ENCODE assay signal across 9 cellular contexts in the genomic region with DNA sequence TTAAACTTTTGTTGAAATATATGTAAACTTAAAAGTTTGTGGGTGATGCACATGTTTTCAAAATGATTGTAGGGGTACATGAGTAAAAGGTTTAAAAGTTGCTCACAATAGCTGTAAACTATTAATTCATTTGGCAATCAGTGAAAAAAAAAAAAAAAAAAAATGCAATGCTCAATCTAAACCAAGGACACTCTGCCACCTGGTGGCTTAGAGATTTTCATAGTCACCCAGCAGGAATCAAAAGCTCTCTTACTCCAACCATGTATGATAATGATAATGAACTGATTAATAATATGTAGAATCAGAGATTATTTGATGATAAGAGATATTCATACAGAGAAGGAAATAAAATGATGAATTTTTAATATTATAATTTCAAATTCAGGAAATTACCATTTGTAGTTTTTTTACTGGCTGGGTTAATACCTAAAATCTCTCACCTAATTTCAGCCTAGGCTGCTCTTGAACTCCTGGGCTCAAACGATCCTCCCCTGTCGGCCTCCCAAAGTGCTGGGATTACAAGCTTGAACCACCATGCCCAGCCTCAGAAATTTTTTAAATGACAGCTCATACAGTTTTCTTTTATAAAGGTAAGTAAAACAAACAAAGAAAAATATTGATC. TPM values are rescaled to one million over a fixed set of nuclear protein-coding genes. Genes with fewer than 3 reads are reported as not detected.
DNase-seq lines count a peak whose midpoint lies in the region; ATAC-seq and TF ChIP-seq lines count a peak whose summit lies in the region.
"Had no signal": no experiment of that assay in that cellular context is flagged by ENCODE, and none has a peak within 500 bp of the region (broad histone marks: within the 10 kb centered on the region; RNA-seq: fewer than 3 reads in every experiment).

No MANE protein-coding gene starts in this region.

- DNase-seq in heart left ventricle (peak in 1 of 5 donors; percentile 32), Right ventricle myocardium inferior (ENCODE audit: missing footprints) (no peak), NB4 (ENCODE audit: low read depth) (peak; percentile 56), ascending aorta (ENCODE audit: low spot score in 2 of 2) (no peak), iPS-NIHi7 (ENCODE audit: extremely low spot score) (peak; percentile 33), upper lobe of right lung (no peak)
- DNase-seq: activated naive CD8-positive, alpha-beta T cell treated with anti-CD3 and anti-CD28 coated beads, Interleukin-2, amount 10 ng/mL, durations not matched to agents 7 days and 5 days had no signal

- peaks cover 0 to 3% (median 0%) of the 10 kb centered on the region in 12 donors for H3K9me3 ChIP-seq in heart left ventricle
- H3K9me3 ChIP-seq in ascending aorta: no peaks in the 10 kb centered on the region
- no peaks in the 10 kb centered on the region for H3K9me3 ChIP-seq in upper lobe of right lung

- no peaks in the 10 kb centered on the region for H3K36me3 ChIP-seq in heart left ventricle
- no peaks in the 10 kb centered on the region for H3K36me3 ChIP-seq in ascending aorta
- H3K36me3 ChIP-seq in upper lobe of right lung: no peaks in the 10 kb centered on the region

- 17 to 30% (median 20%) methylated on average over 2 of the region's 2 CpGs for WGBS in heart left ventricle, 4 donors

- intact Hi-C loops in heart left ventricle (cut with DNase I): loop anchor here (1.0 to 10.0 kb wide), 7 partner anchors 36 to 351 kb away; no protein-coding TSS in a partner anchor
- intact Hi-C loops in Right ventricle myocardium inferior (cut with DNase I): loop anchor here (2.0 kb wide), 1 partner anchor 39 kb away; no protein-coding TSS in a partner anchor
- intact Hi-C loops in ascending aorta (cut with DNase I): loop anchor here (5.0 kb wide), 2 partner anchors 36 to 349 kb away; no protein-coding TSS in a partner anchor
- intact Hi-C loops in upper lobe of right lung (cut with DNase I): no loop called here

- H3K4me1 ChIP-seq in heart left ventricle (peaks cover 0 to 4% (median 0%) of the 10 kb centered on the region in 12 donors), ascending aorta (no peaks in the 10 kb centered on the region), upper lobe of right lung (no peaks in the 10 kb centered on the region)

- H3K4me3 ChIP-seq in heart left ventricle: no peak overlapping the region
- no peak overlapping the region for H3K4me3 ChIP-seq in NB4 (ENCODE audit: low read depth, low read length)
- H3K4me3 ChIP-seq in ascending aorta: no peak overlapping the region
- H3K4me3 ChIP-seq in upper lobe of right lung: no peak overlapping the region

- TF ChIP-seq POLR2A in heart left ventricle (IDR thresholded peaks at IDR 0.05) (no peak), NB4 (IDR thresholded peaks at IDR 0.05; ENCODE audit: extremely low read depth, insufficient read length) (no peak)

- peak; percentile 42 to 83 (median 64) for TF ChIP-seq CTCF in heart left ventricle (IDR thresholded peaks at IDR 0.05)
- peak; percentile 44 for TF ChIP-seq CTCF in NB4 (IDR thresholded peaks at IDR 0.05; ENCODE audit: low read depth, low read length)
- TF ChIP-seq CTCF in ascending aorta (IDR thresholded peaks at IDR 0.05): peak; percentile 43 to 63 (median 45)
- peak; percentile 61 for TF ChIP-seq CTCF in upper lobe of right lung (IDR thresholded peaks at IDR 0.05)

- no peak for ATAC-seq in heart left ventricle
- no peak for ATAC-seq in Right ventricle myocardium inferior
- peak; percentile 65 for ATAC-seq in upper lobe of right lung
- no peak for ATAC-seq in GM21717 (IDR thresholded peaks at IDR 0.05; ENCODE audit: unreplicated experiment)
- ATAC-seq in HG03280 (IDR thresholded peaks at IDR 0.05; ENCODE audit: unreplicated experiment): no peak

- H3K27me3 ChIP-seq in heart left ventricle (no peaks in the 10 kb centered on the region), ascending aorta (no peaks in the 10 kb centered on the region), upper lobe of right lung (peaks cover 3% of the 10 kb centered on the region)

- H3K27ac ChIP-seq in heart left ventricle (no peak overlapping the region), ascending aorta (no peak overlapping the region), upper lobe of right lung (no peak overlapping the region)

RNA-seq across cellular contexts. Expression of a gene that starts 46.9 kb away (rescaled TPM):
- total RNA-seq in heart left ventricle: 1,000 to 10,000 TPM in 8 of 9 donors, 100 to 1,000 TPM in 1; 878 to 2,214 (median 1,547) TPM
- polyA plus RNA-seq in heart left ventricle: 1,000 to 10,000 TPM in 1 of 2 donors, 100 to 1,000 TPM in 1; 935 to 1,170 TPM
- 2,233 TPM for total RNA-seq in Right ventricle myocardium inferior
- 19.6 TPM for total RNA-seq in ascending aorta
- 40.3 TPM for total RNA-seq in upper lobe of right lung

Comparison
In these comparisons a context has a peak if more than half of its experiments do, and no peak if none do; other contexts are left out.
1. DNase-seq: peak in NB4 (single experiment) and iPS-NIHi7 (single experiment); none in Right ventricle myocardium inferior (single experiment), ascending aorta (0 of 2) and upper lobe of right lung (single experiment).
2. RNA of a gene that starts 46.9 kb away (total RNA-seq): 2,233 TPM in Right ventricle myocardium inferior (single experiment) and 878 to 2,214 TPM in heart left ventricle; 40.3 TPM in upper lobe of right lung (single experiment) and 19.6 TPM in ascending aorta (single experiment); every median in the first group is over 10 times any median in the second.
3. Peak in every context shown above with its lines, with median percentiles within 50 percentile points of each other: CTCF ChIP-seq.